In the genomic region with DNA sequence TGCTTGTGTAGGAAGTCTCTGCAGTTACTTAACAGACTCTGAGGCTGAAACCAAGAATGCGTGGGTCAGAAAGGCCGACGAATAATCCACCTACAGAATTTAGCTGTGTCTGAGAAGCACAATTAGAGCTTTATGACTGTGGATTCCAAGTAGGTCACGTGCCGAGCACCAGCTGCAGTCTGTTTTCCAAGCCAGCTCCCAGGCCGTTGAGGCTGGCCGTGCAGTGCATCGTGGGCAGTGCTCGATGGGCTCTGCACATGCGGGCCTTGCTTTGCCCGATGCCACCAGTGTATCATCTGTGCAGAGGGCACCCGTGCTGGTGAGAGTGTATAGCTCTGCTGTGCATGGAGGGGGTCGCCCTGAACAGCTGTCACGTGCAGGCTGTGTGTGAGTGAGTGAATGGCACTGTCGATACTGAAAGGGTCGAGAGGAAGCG, we compare ENCODE assay signal across 8 cellular contexts.
DNase-seq lines count a peak whose midpoint lies in the region; ATAC-seq lines count a peak whose summit lies in the region.
"Had no signal": no experiment of that assay in that cellular context is flagged by ENCODE, and none has a peak within 500 bp of the region (broad histone marks: within the 10 kb centered on the region; RNA-seq: fewer than 3 reads in every experiment).

No MANE protein-coding gene starts in this region.

- DNase-seq in EH (ENCODE audit: low read depth) = peak; percentile 83
- peak; percentile 35 for DNase-seq in cerebellum (ENCODE audit: low spot score)
- DNase-seq in occipital lobe (lab: John Stamatoyannopoulos, UW) = peak; percentile 49
- no peak for DNase-seq in effector CD4-positive, alpha-beta T cell
- DNase-seq: MV-4-11 had no signal

- ATAC-seq in HG02852 (IDR thresholded peaks at IDR 0.05; ENCODE audit: unreplicated experiment) = peak; percentile 69
- ATAC-seq in HG02678 (IDR thresholded peaks at IDR 0.05; ENCODE audit: unreplicated experiment) = no peak
- no peak for ATAC-seq in HG03175 (IDR thresholded peaks at IDR 0.05; ENCODE audit: unreplicated experiment)
